29 cellular contexts compared by ENCODE assay signal in genomic region chr11:94694309-94695060, GRCh38.
A peak's percentile ranks its signal among the peaks of the same experiment; 100 is the strongest.
DNase-seq lines count a peak whose midpoint lies in the region; ATAC-seq and TF ChIP-seq lines count a peak whose summit lies in the region.
"Had no signal": no experiment of that assay in that cellular context is flagged by ENCODE, and none has a peak within 500 bp of the region (broad histone marks: within the 10 kb centered on the region; RNA-seq: fewer than 3 reads in every experiment).

No MANE protein-coding gene starts in this region.

- no peaks in the 10 kb centered on the region for H3K4me1 Mint-ChIP-seq in endothelial cell (ENCODE audit: unreplicated experiment)
- H3K4me1 Mint-ChIP-seq: activated CD4-positive, alpha-beta memory T cell treated with anti-CD3 and anti-CD28 coated beads, Interleukin-2, amount 10 ng/mL, durations not matched to agents 7 days and 5 days; neural crest cell; stimulated activated memory B cell treated with anti-CD40 and anti-IgM and Interleukin-4, amounts not matched to agents 10 μg/mL and 1 μg/mL and 100 μg/mL, for 72 hours had no signal

- no peak overlapping the region for H3K27ac ChIP-seq in HEK293 (ENCODE audit: extremely low read depth, low read depth, low read length)
- H3K27ac ChIP-seq in mesenchymal stem cell (ENCODE audit: low read length, poor library complexity, severe bottlenecking): no peak overlapping the region
- H3K27ac ChIP-seq: BLaER1 treated with 17β-estradiol and CSF1 and Interleukin-3, amounts not matched to agents 10 nM and 100 nM; Peyer's patch; right lobe of liver; upper lobe of right lung had no signal

- peak overlapping the region; percentile 40 for H2BK5ac ChIP-seq in mesenchymal stem cell (ENCODE audit: low read depth, low read length, poor library complexity, severe bottlenecking)

- H2AK5ac ChIP-seq in mesenchymal stem cell (ENCODE audit: low read length, severe bottlenecking): no peak overlapping the region

- H3K18ac ChIP-seq in mesenchymal stem cell (ENCODE audit: low read depth in 1 of 2, low read length in 2 of 2): no peak overlapping the region

- H3K14ac ChIP-seq in mesenchymal stem cell (ENCODE audit: low read length in 2 of 2): no peak overlapping the region

- no peak overlapping the region for H2BK12ac ChIP-seq in mesenchymal stem cell (ENCODE audit: low read length in 2 of 2)

- no peak overlapping the region for H3K9ac ChIP-seq in mesenchymal stem cell (ENCODE audit: low read length)
- H3K9ac ChIP-seq: BLaER1 treated with 17β-estradiol and CSF1 and Interleukin-3, amounts not matched to agents 10 nM and 100 nM had no signal

- POLR2A ChIA-PET in HEK293 (lab: Yijun Ruan, JAX): no interaction called here

- H2BK120ac ChIP-seq in mesenchymal stem cell (ENCODE audit: low read depth, low read length): no peak overlapping the region

- WGBS in mesenchymal stem cell: 78% methylated on average over 4 of the region's 4 CpGs

- H3K27me3 ChIP-seq in mesenchymal stem cell (ENCODE audit: control insufficient read depth in 1 of 2, insufficient read depth in 1 of 2, low read length in 2 of 2): no peaks in the 10 kb centered on the region
- H3K27me3 ChIP-seq: BLaER1 treated with 17β-estradiol and CSF1 and Interleukin-3, amounts not matched to agents 10 nM and 100 nM; Peyer's patch; right lobe of liver had no signal

- peaks cover 1% of the 10 kb centered on the region for H3K27me3 Mint-ChIP-seq in endothelial cell (ENCODE audit: unreplicated experiment)
- H3K27me3 Mint-ChIP-seq: stimulated activated memory B cell treated with anti-CD40 and anti-IgM and Interleukin-4, amounts not matched to agents 10 μg/mL and 1 μg/mL and 100 μg/mL, for 72 hours had no signal

- H3K36me3 Mint-ChIP-seq in endothelial cell (ENCODE audit: low read depth, unreplicated experiment): no peaks in the 10 kb centered on the region
- H3K36me3 Mint-ChIP-seq: activated naive CD4-positive, alpha-beta T cell treated with anti-CD3 and anti-CD28 coated beads, Interleukin-2, amount 50 U/mL, for 72 hours; stimulated activated memory B cell treated with anti-CD40 and anti-IgM and Interleukin-4, amounts not matched to agents 10 μg/mL and 1 μg/mL and 100 μg/mL, for 72 hours had no signal

- CTCF ChIA-PET in HEK293 (lab: Yijun Ruan, JAX): interaction anchor here (0.6 to 1.2 kb wide), 3 partner anchors 11 to 41 kb away, joined by 3 to 5 read pairs (median 4); no protein-coding TSS in a partner anchor

- no peak overlapping the region for H3K4me2 ChIP-seq in mesenchymal stem cell (ENCODE audit: low read length, poor library complexity, severe bottlenecking)
- H3K4me2 ChIP-seq: BLaER1 treated with 17β-estradiol and CSF1 and Interleukin-3, amounts not matched to agents 10 nM and 100 nM had no signal

- no peaks in the 10 kb centered on the region for H3K4me1 ChIP-seq in HEK293 (ENCODE audit: control insufficient read depth, insufficient read depth, low read length)
- peaks cover 3% of the 10 kb centered on the region for H3K4me1 ChIP-seq in mesenchymal stem cell (ENCODE audit: control insufficient read depth, insufficient read depth, low read depth, low read length)
- H3K4me1 ChIP-seq: BLaER1 treated with 17β-estradiol and CSF1 and Interleukin-3, amounts not matched to agents 10 nM and 100 nM; Peyer's patch; right lobe of liver; upper lobe of right lung had no signal

- H4K8ac ChIP-seq in mesenchymal stem cell (ENCODE audit: low read length): no peak overlapping the region

- no peak for ATAC-seq in GM21390 (IDR thresholded peaks at IDR 0.05; ENCODE audit: unreplicated experiment)
- ATAC-seq: activated naive CD4-positive, alpha-beta T cell treated with anti-CD3 and anti-CD28 coated beads, Interleukin-2, amount 50 U/mL, for 72 hours; effector memory CD8-positive, alpha-beta T cell; right lobe of liver; upper lobe of right lung had no signal

- H3K23ac ChIP-seq in mesenchymal stem cell (ENCODE audit: low read length in 2 of 2): no peak overlapping the region

- H2AFZ ChIP-seq in mesenchymal stem cell (ENCODE audit: low read depth, low read length): no peak overlapping the region

- no peak overlapping the region for H2BK15ac ChIP-seq in mesenchymal stem cell (ENCODE audit: low read depth, poor library complexity, severe bottlenecking)

- DNase-seq in NCI-H2171 (lab: John Stamatoyannopoulos, UW) (peak; percentile 82), epithelial cell of esophagus (ENCODE audit: low read depth) (peak; percentile 64), mesenchymal stem cell (no peak), foreskin melanocyte (no peak), endothelial cell (ENCODE audit: low spot score) (no peak)
- DNase-seq: activated CD4-positive, alpha-beta memory T cell treated with anti-CD3 and anti-CD28 coated beads, Interleukin-2, amount 10 ng/mL, durations not matched to agents 7 days and 5 days; activated CD4-positive, alpha-beta T cell treated with anti-CD3 and anti-CD28 coated beads for 1 hour; activated CD8-positive, alpha-beta memory T cell treated with anti-CD3 and anti-CD28 coated beads, Interleukin-2, amount 50 U/mL, for 48 hours; COR-L47; cortex of kidney; DMS79 treated with DMSO at 0.1 percent for 48 hours; effector memory CD8-positive, alpha-beta T cell; GF-D8; KG1; NCI-H1436; NCI-H510A; Peyer's patch; right lobe of liver; stimulated activated CD4-positive, alpha-beta T cell treated with anti-CD3 and anti-CD28 coated beads, Interleukin-4, amount 100 ng/mL, for 4 hours; upper lobe of right lung had no signal

- no peaks in the 10 kb centered on the region for H3K79me1 ChIP-seq in mesenchymal stem cell (replicated peaks; ENCODE audit: low read length, poor library complexity, severe bottlenecking)

- H3K9me3 Mint-ChIP-seq in endothelial cell (ENCODE audit: unreplicated experiment): no peaks in the 10 kb centered on the region
- H3K9me3 Mint-ChIP-seq: activated CD4-positive, alpha-beta memory T cell treated with anti-CD3 and anti-CD28 coated beads, Interleukin-2, amount 10 ng/mL, durations not matched to agents 7 days and 5 days; activated naive CD4-positive, alpha-beta T cell treated with anti-CD3 and anti-CD28 coated beads, Interleukin-2, amount 50 U/mL, for 72 hours; activated T-helper 2 cell treated with anti-CD3 and anti-CD28 coated beads, Interferon-gamma antibody, Interleukin-2, Interleukin-4, amounts not matched to agents 10 μg/mL and 5 μg/mL and 100 μg/mL, durations not matched to agents 14 hours and 24 hours and 36 hours; effector memory CD8-positive, alpha-beta T cell; T-helper 1 cell treated with Interleukin-12 subunit alpha and Interleukin-12 subunit beta and Interleukin-4 antibody, amounts not matched to agents 30 μg/mL and 1 μg/mL, for 36 hours had no signal

- H3K4ac ChIP-seq in mesenchymal stem cell (ENCODE audit: low read depth in 1 of 2, low read length in 2 of 2): no peak overlapping the region

- no peak overlapping the region for H4K91ac ChIP-seq in mesenchymal stem cell (ENCODE audit: low read length)

- H3K27ac Mint-ChIP-seq in endothelial cell (ENCODE audit: unreplicated experiment): no peak overlapping the region
- H3K27ac Mint-ChIP-seq: activated CD4-positive, alpha-beta memory T cell treated with anti-CD3 and anti-CD28 coated beads, Interleukin-2, amount 10 ng/mL, durations not matched to agents 7 days and 5 days; activated naive CD4-positive, alpha-beta T cell treated with anti-CD3 and anti-CD28 coated beads, Interleukin-2, amount 50 U/mL, for 72 hours; activated T-helper 2 cell treated with anti-CD3 and anti-CD28 coated beads, Interferon-gamma antibody, Interleukin-2, Interleukin-4, amounts not matched to agents 10 μg/mL and 5 μg/mL and 100 μg/mL, durations not matched to agents 14 hours and 24 hours and 36 hours; effector memory CD8-positive, alpha-beta T cell; stimulated activated memory B cell treated with anti-CD40 and anti-IgM and Interleukin-4, amounts not matched to agents 10 μg/mL and 1 μg/mL and 100 μg/mL, for 72 hours; T-helper 1 cell treated with Interleukin-12 subunit alpha and Interleukin-12 subunit beta and Interleukin-4 antibody, amounts not matched to agents 30 μg/mL and 1 μg/mL, for 36 hours had no signal

- TF ChIP-seq CTCF in HEK293 (tag by site-specific recombination; IDR thresholded peaks at IDR 0.05) (no peak), epithelial cell of esophagus (IDR thresholded peaks at IDR 0.05; ENCODE audit: insufficient read depth, low read depth, low read length, missing control alignments) (no peak), endothelial cell (IDR thresholded peaks at IDR 0.05; ENCODE audit: unreplicated experiment) (no peak)

- no peak overlapping the region for H3K4me3 ChIP-seq in HEK293 (ENCODE audit: low read depth, low read length)
- H3K4me3 ChIP-seq in epithelial cell of esophagus (ENCODE audit: low read length): no peak overlapping the region
- H3K4me3 ChIP-seq in mesenchymal stem cell (ENCODE audit: insufficient read depth in 1 of 2, low read depth in 1 of 2, low read length in 2 of 2): no peak overlapping the region
- H3K4me3 ChIP-seq: BLaER1 treated with 17β-estradiol and CSF1 and Interleukin-3, amounts not matched to agents 10 nM and 100 nM; lung; Peyer's patch; right lobe of liver; upper lobe of right lung had no signal

- H3K4me3 Mint-ChIP-seq in endothelial cell (ENCODE audit: unreplicated experiment): no peak overlapping the region
- H3K4me3 Mint-ChIP-seq: activated CD4-positive, alpha-beta memory T cell treated with anti-CD3 and anti-CD28 coated beads, Interleukin-2, amount 10 ng/mL, durations not matched to agents 7 days and 5 days; effector memory CD8-positive, alpha-beta T cell; neural crest cell; stimulated activated memory B cell treated with anti-CD40 and anti-IgM and Interleukin-4, amounts not matched to agents 10 μg/mL and 1 μg/mL and 100 μg/mL, for 72 hours; T-helper 1 cell treated with Interleukin-12 subunit alpha and Interleukin-12 subunit beta and Interleukin-4 antibody, amounts not matched to agents 30 μg/mL and 1 μg/mL, for 36 hours had no signal

- no peaks in the 10 kb centered on the region for H3K9me3 ChIP-seq in HEK293 (ENCODE audit: control insufficient read depth, insufficient read depth, low read depth, low read length)
- no peaks in the 10 kb centered on the region for H3K9me3 ChIP-seq in mesenchymal stem cell (ENCODE audit: control insufficient read depth, low read length)
- H3K9me3 ChIP-seq: BLaER1 treated with 17β-estradiol and CSF1 and Interleukin-3, amounts not matched to agents 10 nM and 100 nM; Peyer's patch; right lobe of liver; upper lobe of right lung had no signal

- H3K36me3 ChIP-seq in HEK293 (ENCODE audit: control insufficient read depth in 2 of 2, insufficient read depth in 1 of 2, low read length in 2 of 2): no peaks in the 10 kb centered on the region
- no peaks in the 10 kb centered on the region for H3K36me3 ChIP-seq in mesenchymal stem cell (ENCODE audit: control insufficient read depth in 1 of 2, insufficient read depth in 2 of 2, low read depth in 1 of 2, low read length in 2 of 2)
- H3K36me3 ChIP-seq: BLaER1 treated with 17β-estradiol and CSF1 and Interleukin-3, amounts not matched to agents 10 nM and 100 nM; Peyer's patch; right lobe of liver; upper lobe of right lung had no signal

TF ChIP-seq in HEK293, 187 proteins besides CTCF, POLR2A, EP300 and RAD21 (continues in another document):
- TF ChIP-seq ZIC2 (tag by site-specific recombination; IDR thresholded peaks at IDR 0.05): peak; percentile 32; the same call in 1 of the 2 replicates

Comparison
In these comparisons a context has a peak if more than half of its experiments do, and no peak if none do; other contexts are left out.
1. DNase-seq: peak in NCI-H2171 (single experiment) and epithelial cell of esophagus (single experiment); none in mesenchymal stem cell (single experiment), foreskin melanocyte (single experiment) and endothelial cell (single experiment).